17 cellular contexts compared by ENCODE assay signal in genomic region chr16:14586637-14587036, GRCh38. TPM values are rescaled to one million over a fixed set of nuclear protein-coding genes. Genes with fewer than 3 reads are reported as not detected.
DNase-seq lines count a peak whose midpoint lies in the region; ATAC-seq and TF ChIP-seq lines count a peak whose summit lies in the region.
"Had no signal": no experiment of that assay in that cellular context is flagged by ENCODE, and none has a peak within 500 bp of the region (broad histone marks: within the 10 kb centered on the region; RNA-seq: fewer than 3 reads in every experiment).

No MANE protein-coding gene starts in this region.

- H3K27ac Mint-ChIP-seq in activated T-cell treated with anti-CD3 and anti-CD28 coated beads, Interleukin-2, amount 50 U/mL, for 72 hours = peak overlapping the region; percentile 7
- H3K27ac Mint-ChIP-seq in activated T-helper 2 cell treated with anti-CD3 and anti-CD28 coated beads, Interferon-gamma antibody, Interleukin-2, Interleukin-4, amounts not matched to agents 10 μg/mL and 5 μg/mL and 100 μg/mL, durations not matched to agents 14 hours and 24 hours and 36 hours = peak overlapping the region; percentile 14
- peak overlapping the region; percentile 13 for H3K27ac Mint-ChIP-seq in stimulated activated effector memory CD8-positive, alpha-beta T cell treated with anti-CD3 and anti-CD28 coated beads, Interleukin-12 subunit alpha, Interleukin-12 subunit beta, amount 100 ng/mL, for 72 hours

- ATAC-seq in activated T-cell treated with anti-CD3 and anti-CD28 coated beads, Interleukin-2, amount 50 U/mL, for 72 hours (replicated peaks in 1 of 2) = no peak
- ATAC-seq in stimulated activated effector memory CD8-positive, alpha-beta T cell treated with anti-CD3 and anti-CD28 coated beads, Interleukin-12 subunit alpha, Interleukin-12 subunit beta, amount 100 ng/mL, for 72 hours = no peak
- ATAC-seq in HG03280 (IDR thresholded peaks at IDR 0.05; ENCODE audit: unreplicated experiment) = no peak

- H3K4me2 ChIP-seq in Loucy (ENCODE audit: low read depth, low read length, poor library complexity, severe bottlenecking) = peak overlapping the region; percentile 8

- H3K4me1 Mint-ChIP-seq in activated T-cell treated with anti-CD3 and anti-CD28 coated beads, Interleukin-2, amount 50 U/mL, for 72 hours (ENCODE audit: low read depth) = no peaks in the 10 kb centered on the region
- peaks cover 21% of the 10 kb centered on the region for H3K4me1 Mint-ChIP-seq in activated T-helper 2 cell treated with anti-CD3 and anti-CD28 coated beads, Interferon-gamma antibody, Interleukin-2, Interleukin-4, amounts not matched to agents 10 μg/mL and 5 μg/mL and 100 μg/mL, durations not matched to agents 14 hours and 24 hours and 36 hours (ENCODE audit: low read depth)
- peaks cover 6% of the 10 kb centered on the region for H3K4me1 Mint-ChIP-seq in stimulated activated effector memory CD8-positive, alpha-beta T cell treated with anti-CD3 and anti-CD28 coated beads, Interleukin-12 subunit alpha, Interleukin-12 subunit beta, amount 100 ng/mL, for 72 hours

- H3K27me3 Mint-ChIP-seq in activated T-cell treated with anti-CD3 and anti-CD28 coated beads, Interleukin-2, amount 50 U/mL, for 72 hours (ENCODE audit: low read depth) = no peaks in the 10 kb centered on the region
- H3K27me3 Mint-ChIP-seq in activated T-helper 2 cell treated with anti-CD3 and anti-CD28 coated beads, Interferon-gamma antibody, Interleukin-2, Interleukin-4, amounts not matched to agents 10 μg/mL and 5 μg/mL and 100 μg/mL, durations not matched to agents 14 hours and 24 hours and 36 hours (ENCODE audit: low read depth) = no peaks in the 10 kb centered on the region
- H3K27me3 Mint-ChIP-seq: CD8-positive, alpha-beta memory T cell had no signal

- no peaks in the 10 kb centered on the region for H3K27me3 ChIP-seq in Loucy (ENCODE audit: insufficient read depth, low read length, poor library complexity, severe bottlenecking)

- H3K4me1 ChIP-seq in Loucy (ENCODE audit: insufficient read depth, low read length, poor library complexity, severe bottlenecking) = peaks cover 8% of the 10 kb centered on the region

- H4K20me1 ChIP-seq in Loucy (ENCODE audit: insufficient read depth, low read length, poor library complexity, severe bottlenecking) = no peaks in the 10 kb centered on the region

- H3K9me2 ChIP-seq in Loucy (replicated peaks; ENCODE audit: low read depth, low read length) = no peaks in the 10 kb centered on the region

- H3K9me3 ChIP-seq in Loucy (ENCODE audit: insufficient read depth, low read depth, low read length) = no peaks in the 10 kb centered on the region
- H3K9me3 ChIP-seq: HAP-1 had no signal

- H3K4me3 Mint-ChIP-seq in activated T-cell treated with anti-CD3 and anti-CD28 coated beads, Interleukin-2, amount 50 U/mL, for 72 hours = no peak overlapping the region
- H3K4me3 Mint-ChIP-seq in activated T-helper 2 cell treated with anti-CD3 and anti-CD28 coated beads, Interferon-gamma antibody, Interleukin-2, Interleukin-4, amounts not matched to agents 10 μg/mL and 5 μg/mL and 100 μg/mL, durations not matched to agents 14 hours and 24 hours and 36 hours (ENCODE audit: low read depth) = no peak overlapping the region
- no peak overlapping the region for H3K4me3 Mint-ChIP-seq in stimulated activated effector memory CD8-positive, alpha-beta T cell treated with anti-CD3 and anti-CD28 coated beads, Interleukin-12 subunit alpha, Interleukin-12 subunit beta, amount 100 ng/mL, for 72 hours
- H3K4me3 Mint-ChIP-seq: CD8-positive, alpha-beta memory T cell had no signal

- H2AFZ ChIP-seq in Loucy (ENCODE audit: low read length) = no peak overlapping the region

- H3K4me3 ChIP-seq in Loucy (ENCODE audit: low read length, poor library complexity, severe bottlenecking) = no peak overlapping the region
- H3K4me3 ChIP-seq: HAP-1 had no signal

- H3K9me3 Mint-ChIP-seq in activated T-cell treated with anti-CD3 and anti-CD28 coated beads, Interleukin-2, amount 50 U/mL, for 72 hours = no peaks in the 10 kb centered on the region
- H3K9me3 Mint-ChIP-seq in activated T-helper 2 cell treated with anti-CD3 and anti-CD28 coated beads, Interferon-gamma antibody, Interleukin-2, Interleukin-4, amounts not matched to agents 10 μg/mL and 5 μg/mL and 100 μg/mL, durations not matched to agents 14 hours and 24 hours and 36 hours = no peaks in the 10 kb centered on the region
- no peaks in the 10 kb centered on the region for H3K9me3 Mint-ChIP-seq in stimulated activated effector memory CD8-positive, alpha-beta T cell treated with anti-CD3 and anti-CD28 coated beads, Interleukin-12 subunit alpha, Interleukin-12 subunit beta, amount 100 ng/mL, for 72 hours
- H3K9me3 Mint-ChIP-seq: CD8-positive, alpha-beta memory T cell had no signal

- no peak overlapping the region for H3K9ac ChIP-seq in Loucy (ENCODE audit: low read depth, low read length, poor library complexity, severe bottlenecking)

- DNase-seq in activated T-cell treated with anti-CD3 and anti-CD28 coated beads, Interleukin-2, amount 50 U/mL, for 72 hours = no peak
- no peak for DNase-seq in activated T-cell treated with anti-CD3 and anti-CD28 coated beads, Interleukin-2, amount 50 U/mL, for 48 hours
- DNase-seq in activated T-helper 2 cell treated with anti-CD3 and anti-CD28 coated beads, Interferon-gamma antibody, Interleukin-2, Interleukin-4, amounts not matched to agents 10 μg/mL and 5 μg/mL and 100 μg/mL, durations not matched to agents 14 hours and 24 hours and 36 hours (ENCODE audit: low spot score) = no peak
- DNase-seq in stimulated activated effector memory CD8-positive, alpha-beta T cell treated with anti-CD3 and anti-CD28 coated beads, Interleukin-12 subunit alpha, Interleukin-12 subunit beta, amount 100 ng/mL, for 72 hours (ENCODE audit: low spot score in 2 of 2) = no peak
- no peak for DNase-seq in NCI-H2227 treated with DMSO at 0.1 percent for 48 hours (lab: John Stamatoyannopoulos, UW)
- DNase-seq: ACHN; C1 segment of cervical spinal cord; CD8-positive, alpha-beta memory T cell; DMS53; NCI-H187 treated with DMSO at 0.1 percent for 48 hours; NCI-H510A; NCI-H748 treated with DMSO at 0.1 percent for 48 hours; SHP77; T-helper 1 cell had no signal

- peaks cover 11 to 32% of the 10 kb centered on the region in 2 donors for H3K36me3 Mint-ChIP-seq in activated T-cell treated with anti-CD3 and anti-CD28 coated beads, Interleukin-2, amount 50 U/mL, for 72 hours (ENCODE audit: insufficient read depth in 2 of 2)
- peaks cover 77% of the 10 kb centered on the region for H3K36me3 Mint-ChIP-seq in activated T-helper 2 cell treated with anti-CD3 and anti-CD28 coated beads, Interferon-gamma antibody, Interleukin-2, Interleukin-4, amounts not matched to agents 10 μg/mL and 5 μg/mL and 100 μg/mL, durations not matched to agents 14 hours and 24 hours and 36 hours (ENCODE audit: low read depth)
- H3K36me3 Mint-ChIP-seq in stimulated activated effector memory CD8-positive, alpha-beta T cell treated with anti-CD3 and anti-CD28 coated beads, Interleukin-12 subunit alpha, Interleukin-12 subunit beta, amount 100 ng/mL, for 72 hours = peaks cover 86% of the 10 kb centered on the region

- intact Hi-C loops in activated T-helper 2 cell treated with anti-CD3 and anti-CD28 coated beads, Interferon-gamma antibody, Interleukin-2, Interleukin-4, amounts not matched to agents 10 μg/mL and 5 μg/mL and 100 μg/mL, durations not matched to agents 14 hours and 24 hours and 36 hours (cut with micrococcal nuclease) = no loop called here

- no peaks in the 10 kb centered on the region for H3F3A ChIP-seq in Loucy (ENCODE audit: low read depth)

- no peak for TF ChIP-seq CTCF in Loucy (conservative IDR thresholded peaks at IDR 0.05; ENCODE audit: low read length)

- H3K79me2 ChIP-seq in Loucy (ENCODE audit: insufficient read depth, low read length) = no peaks in the 10 kb centered on the region

- H3K36me3 ChIP-seq in Loucy (ENCODE audit: insufficient read depth, low read length) = peaks cover 42% of the 10 kb centered on the region; the same call in 1 of the 2 replicates

RNA-seq across cellular contexts. Expression of gene PARN, which starts 43.4 kb away (rescaled TPM):
- 10 to 100 TPM; 56.1 to 68.9 TPM for total RNA-seq in activated T-cell treated with anti-CD3 and anti-CD28 coated beads, Interleukin-2, amount 50 U/mL, for 72 hours
- 52.8 and 56.6 TPM in 2 replicates for total RNA-seq in activated T-helper 2 cell treated with anti-CD3 and anti-CD28 coated beads, Interferon-gamma antibody, Interleukin-2, Interleukin-4, amounts not matched to agents 10 μg/mL and 5 μg/mL and 100 μg/mL, durations not matched to agents 14 hours and 24 hours and 36 hours

RNA-seq across cellular contexts. Expression of gene BFAR, which starts 46.1 kb away (rescaled TPM):
- total RNA-seq in activated T-cell treated with anti-CD3 and anti-CD28 coated beads, Interleukin-2, amount 50 U/mL, for 72 hours = 10 to 100 TPM; 67.3 to 79.7 TPM
- total RNA-seq in activated T-helper 2 cell treated with anti-CD3 and anti-CD28 coated beads, Interferon-gamma antibody, Interleukin-2, Interleukin-4, amounts not matched to agents 10 μg/mL and 5 μg/mL and 100 μg/mL, durations not matched to agents 14 hours and 24 hours and 36 hours = 54.8 and 55.7 TPM in 2 replicates
